ENCODE assay signal across 8 cellular contexts in the genomic region with DNA sequence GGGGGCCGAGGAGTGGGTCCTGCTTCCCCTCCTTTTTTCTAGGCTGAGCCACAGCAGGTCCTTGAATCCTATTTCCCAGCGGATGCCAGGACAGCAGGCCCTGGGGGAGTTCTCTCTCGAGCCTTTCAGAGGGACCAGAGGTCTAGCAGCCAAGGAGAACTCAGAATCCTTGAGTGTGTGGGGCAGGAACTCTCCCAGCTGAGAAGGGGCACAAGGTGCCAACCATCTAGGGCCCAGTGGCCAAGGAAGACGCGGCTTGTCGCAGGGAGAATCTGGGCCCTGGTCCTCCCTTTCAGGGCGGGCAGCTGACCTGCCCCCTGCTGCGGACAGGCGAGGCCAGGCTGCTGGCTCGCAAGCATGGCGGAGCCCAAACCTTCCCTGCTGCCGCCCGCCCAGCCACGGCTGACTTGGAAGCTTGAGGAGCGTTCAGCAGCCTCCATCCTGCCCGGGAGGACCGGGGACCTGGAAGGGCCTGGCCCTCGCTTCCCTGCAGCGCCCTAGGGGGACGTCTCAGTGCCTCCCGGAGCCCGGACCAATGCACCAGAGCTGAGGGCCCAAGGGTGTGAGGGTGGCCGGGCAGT. TPM values are rescaled to one million over a fixed set of nuclear protein-coding genes. Genes with fewer than 3 reads are reported as not detected.
DNase-seq lines count a peak whose midpoint lies in the region; ATAC-seq, FAIRE-seq and TF ChIP-seq lines count a peak whose summit lies in the region.

No MANE protein-coding gene starts in this region.

- H3K9ac ChIP-seq in GM12878 (ENCODE audit: control insufficient read depth, insufficient read depth, low read length), result peak overlapping the region; percentile 93
- H3K9ac ChIP-seq in subcutaneous abdominal adipose tissue (ENCODE audit: low read length in 5 of 5), result peak overlapping the region; percentile 75 to 87 (median 85)

- no peaks in the 10 kb centered on the region for H3K27me3 Mint-ChIP-seq in activated CD8-positive, alpha-beta memory T cell treated with anti-CD3 and anti-CD28 coated beads, Interleukin-2, amount 10 ng/mL, durations not matched to agents 7 days and 5 days

- no peak for TF ChIP-seq EP300 in GM12878 (IDR thresholded peaks at IDR 0.05; ENCODE audit: borderline replicate concordance in 1 of 2, control insufficient read depth in 1 of 2, low read depth in 2 of 2, low read length in 2 of 2)

- H3K4me1 ChIP-seq in GM12878 (ENCODE audit: control insufficient read depth, insufficient read depth, low read length) (peaks cover 12% of the 10 kb centered on the region), subcutaneous abdominal adipose tissue (ENCODE audit: control insufficient read depth in 5 of 5, insufficient read depth in 5 of 5, low read length in 5 of 5) (peaks cover 5 to 36% (median 31%) of the 10 kb centered on the region in 5 donors)

- H3K4me3 ChIP-seq in Jurkat, Clone E6-1 (ENCODE audit: low read length), result peak overlapping the region; percentile 81
- H3K4me3 ChIP-seq in GM12878 (peak overlapping the region; percentile 72), subcutaneous abdominal adipose tissue (ENCODE audit: low read depth in 1 of 5, low read length in 5 of 5) (peak overlapping the region; percentile 63 to 99 (median 65))

- peak; percentile 4 for ATAC-seq in activated CD8-positive, alpha-beta memory T cell treated with anti-CD3 and anti-CD28 coated beads, Interleukin-2, amount 10 ng/mL, durations not matched to agents 7 days and 5 days
- ATAC-seq in GM12878 (peak; percentile 26), left lobe of liver (peak; percentile 19)

- H3K36me3 ChIP-seq in GM12878 (ENCODE audit: control insufficient read depth in 2 of 2, insufficient read depth in 2 of 2, low read length in 1 of 2) (peaks cover 5 to 24% of the 10 kb centered on the region in 2 experiments; a peak in 3 of 4 replicates), subcutaneous abdominal adipose tissue (ENCODE audit: control insufficient read depth in 5 of 5, insufficient read depth in 5 of 5, low read length in 5 of 5) (peaks cover 0 to 68% (median 61%) of the 10 kb centered on the region in 5 donors)

- intact Hi-C loops in GM12878 (cut with micrococcal nuclease; ENCODE audit: unreplicated experiment), result loop anchor here (5.0 kb wide), 1 partner anchor 547 kb away; the partner anchor contains the start of gene LSP1

- TF ChIP-seq CTCF in GM12878 (IDR thresholded peaks at IDR 0.05 in 2 of 3, conservative IDR thresholded peaks at IDR 0.05 in 1 of 3; ENCODE audit: control insufficient read depth in 2 of 3, extremely low read depth in 1 of 3, insufficient read depth in 1 of 3, low read depth in 3 of 3, low read length in 3 of 3), result no peak

- H3K4me3 Mint-ChIP-seq in activated CD8-positive, alpha-beta memory T cell treated with anti-CD3 and anti-CD28 coated beads, Interleukin-2, amount 10 ng/mL, durations not matched to agents 7 days and 5 days, result peak overlapping the region; percentile 79

- CTCF ChIA-PET in activated CD8-positive, alpha-beta memory T cell treated with anti-CD3 and anti-CD28 coated beads, Interleukin-2, amount 10 ng/mL, durations not matched to agents 7 days and 5 days (lab: Charles Lee), result interaction anchor here (1.2 to 8.9 kb wide), 8 partner anchors 9 to 134 kb away, joined by 4 to 109 read pairs (median 8); partner anchors contain the start of genes C11orf21 and TSPAN32
- CTCF ChIA-PET in GM12878 (lab: Yijun Ruan, JAX), result interaction anchor here (1.0 to 5.1 kb wide), 7 partner anchors 12 to 132 kb away, joined by 3 to 37 read pairs (median 7); no protein-coding TSS in a partner anchor

- no peaks in the 10 kb centered on the region for H3K9me3 Mint-ChIP-seq in activated CD8-positive, alpha-beta memory T cell treated with anti-CD3 and anti-CD28 coated beads, Interleukin-2, amount 10 ng/mL, durations not matched to agents 7 days and 5 days (ENCODE audit: low read depth)

- H3K4me2 ChIP-seq in GM12878 (ENCODE audit: control insufficient read depth, insufficient read depth), result peak overlapping the region; percentile 96

- H3K27me3 ChIP-seq in GM12878 (replicated peaks in 1 of 2; ENCODE audit: control insufficient read depth in 2 of 2, insufficient read depth in 2 of 2, low read length in 1 of 2) (no peaks in the 10 kb centered on the region), subcutaneous abdominal adipose tissue (ENCODE audit: control insufficient read depth in 5 of 5, insufficient read depth in 4 of 5, low read length in 5 of 5) (peaks cover 0 to 4% (median 0%) of the 10 kb centered on the region in 5 donors)

- peaks cover 5% of the 10 kb centered on the region for H3K36me3 Mint-ChIP-seq in activated CD8-positive, alpha-beta memory T cell treated with anti-CD3 and anti-CD28 coated beads, Interleukin-2, amount 10 ng/mL, durations not matched to agents 7 days and 5 days

- in situ Hi-C loops in GM12878 (cut with MboI), result loop anchor here (25.0 kb wide), 1 partner anchor 1587 kb away; the partner anchor contains the start of genes PIDD1, PNPLA2 and RPLP2

- 6% methylated on average over 20 of the region's 23 CpGs for WGBS in GM12878 (ENCODE audit: insufficient coverage, insufficient replicate concordance, low lambda C conversion rate, missing lambda C conversion rate)

- H4K20me1 ChIP-seq in GM12878 (ENCODE audit: control insufficient read depth, insufficient read depth), result no peaks in the 10 kb centered on the region

- no peak for TF ChIP-seq RAD21 in GM12878 (IDR thresholded peaks at IDR 0.05; ENCODE audit: insufficient read depth, low read depth, low read length)

- peaks cover 24% of the 10 kb centered on the region for H3K79me2 ChIP-seq in GM12878 (ENCODE audit: control insufficient read depth, insufficient read depth, low read length)

- RAD21 ChIA-PET in GM12878 (lab: Charles Lee; ENCODE audit: unreplicated experiment), result interaction anchor here (3.1 to 3.5 kb wide), 2 partner anchors 12 to 94 kb away, joined by 15 to 18 read pairs; no protein-coding TSS in a partner anchor

- POLR2A ChIA-PET in GM12878 (lab: Charles Lee), result interaction anchor here (0.5 to 3.4 kb wide), 3 partner anchors 12 to 94 kb away, joined by 4 to 33 read pairs (median 10); no protein-coding TSS in a partner anchor

- peak; percentile 67 for DNase-seq in activated CD8-positive, alpha-beta memory T cell treated with anti-CD3 and anti-CD28 coated beads, Interleukin-2, amount 10 ng/mL, durations not matched to agents 7 days and 5 days
- no peak for DNase-seq in activated CD8-positive, alpha-beta memory T cell treated with anti-CD3 and anti-CD28 coated beads, Interleukin-2, amount 50 U/mL, for 4 hours
- no peak for DNase-seq in Jurkat, Clone E6-1 (ENCODE audit: low read depth, low spot score)
- DNase-seq in GM12878 (ENCODE audit: low read depth, low spot score), result no peak
- no peak for DNase-seq in left lobe of liver (ENCODE audit: low spot score)
- no peak for DNase-seq in Kasumi-1 (lab: John Stamatoyannopoulos, UW)
- DNase-seq in MV-4-11 (lab: John Stamatoyannopoulos, UW), result no peak

- H3K27ac Mint-ChIP-seq in activated CD8-positive, alpha-beta memory T cell treated with anti-CD3 and anti-CD28 coated beads, Interleukin-2, amount 10 ng/mL, durations not matched to agents 7 days and 5 days, result peak overlapping the region; percentile 87

- no TSS peak for BruUV-seq in GM12878 (replicated peaks; lab: Mats Ljungman, UMichigan)

- TF ChIP-seq POLR2A in GM12878 (IDR thresholded peaks at IDR 0.05; ENCODE audit: low read depth, low read length), result no peak

- peak overlapping the region; percentile 56 for H2AFZ ChIP-seq in GM12878 (ENCODE audit: control insufficient read depth, low read depth, low read length)

- H3K27ac ChIP-seq in GM12878 (ENCODE audit: control insufficient read depth, insufficient read depth) (peak overlapping the region; percentile 89), subcutaneous abdominal adipose tissue (ENCODE audit: low read depth, low read length) (peak overlapping the region; percentile 96)

- SMC1A ChIA-PET in GM12878 (lab: Charles Lee; ENCODE audit: uncharacterized antibody, unreplicated experiment), result interaction anchor here (1.6 to 3.4 kb wide), 3 partner anchors 12 to 95 kb away, joined by 6 to 16 read pairs (median 12); no protein-coding TSS in a partner anchor

- H3K9me3 ChIP-seq in GM12878 (replicated peaks; ENCODE audit: control insufficient read depth, insufficient read depth, low read length) (no peaks in the 10 kb centered on the region), subcutaneous abdominal adipose tissue (ENCODE audit: control insufficient read depth in 5 of 5, low read length in 5 of 5) (no peaks in the 10 kb centered on the region)

- no peak for FAIRE-seq in GM12878 (lab: Jason Lieb, UNC)

- H3K4me1 Mint-ChIP-seq in activated CD8-positive, alpha-beta memory T cell treated with anti-CD3 and anti-CD28 coated beads, Interleukin-2, amount 10 ng/mL, durations not matched to agents 7 days and 5 days, result peaks cover 19% of the 10 kb centered on the region

RNA-seq across cellular contexts. Expression of gene TSSC4, which starts 1.0 kb away (rescaled TPM):
- 10 to 100 TPM; 48.4 to 52.1 TPM for total RNA-seq in activated CD8-positive, alpha-beta memory T cell treated with anti-CD3 and anti-CD28 coated beads, Interleukin-2, amount 10 ng/mL, durations not matched to agents 7 days and 5 days
- 50.0 TPM for polyA plus RNA-seq in Jurkat, Clone E6-1 (2012; ENCODE audit: insufficient read depth, insufficient read length)
- total RNA-seq in GM12878 (2013; cell fraction: nucleolus; rRNA removed), result 17.2 and 17.7 TPM in 2 replicates
- 49.0 and 52.2 TPM in 2 replicates for total RNA-seq in GM12878 (2014; rRNA removed)
- total RNA-seq in GM12878 (2014; rRNA removed; fragmentation: Illumina TruSeq; extraction: Trizol), result 15.9 and 19.0 TPM in 2 replicates
- total RNA-seq in GM12878 (2021), result 52.6 and 55.4 TPM in 2 replicates
- 5.7 TPM for polyA plus RNA-seq in GM12878 (2011; ENCODE audit: low read depth)
- 6.4 and 14.7 TPM in 2 replicates for polyA plus RNA-seq in GM12878 (2011; rRNA removed)
- polyA plus RNA-seq in GM12878 (2011; cell fraction: cytosol; rRNA removed), result 21.9 and 41.0 TPM in 2 replicates
- 62.3 and 80.7 TPM in 2 replicates for polyA plus RNA-seq in GM12878 (2011; cell fraction: nucleus; rRNA removed)
- polyA plus RNA-seq in GM12878 (2012), result 21.8 and 26.7 TPM in 2 replicates
- polyA plus RNA-seq in GM12878 (2014; fragmentation: Illumina TruSeq; extraction: Trizol), result 0.36 and 5.3 TPM in 2 replicates
- polyA plus RNA-seq in GM12878 (2014; fragmentation: Nextera tagmentation; extraction: Ambion mirVana), result 1 to 10 TPM in 1 of 2 experiments, under 1 TPM in 1; 0.69 to 5.3 TPM
- polyA plus RNA-seq in GM12878 (2014; rRNA removed), result 32.3 and 43.8 TPM in 2 replicates
- 10 to 100 TPM; 62.8 to 70.1 TPM for polyA plus RNA-seq in GM12878 (2016; fragmentation: Nextera tagmentation; extraction: Ambion mirVana)
- 11.3 and 24.7 TPM in 2 replicates for polyA minus RNA-seq in GM12878 (2011; rRNA and poly(A)+ RNA removed)
- polyA minus RNA-seq in GM12878 (2011; cell fraction: cytosol; rRNA and poly(A)+ RNA removed), result 13.5 and 18.3 TPM in 2 replicates
- 20.7 and 40.5 TPM in 2 replicates for polyA minus RNA-seq in GM12878 (2011; cell fraction: nucleus; rRNA and poly(A)+ RNA removed)
- total RNA-seq in left lobe of liver, result 24.8 TPM

RNA-seq across cellular contexts. Expression of gene CD81, which starts 22.5 kb away (rescaled TPM):
- total RNA-seq in activated CD8-positive, alpha-beta memory T cell treated with anti-CD3 and anti-CD28 coated beads, Interleukin-2, amount 10 ng/mL, durations not matched to agents 7 days and 5 days, result 100 to 1,000 TPM; 162 to 192 TPM
- 271 TPM for polyA plus RNA-seq in Jurkat, Clone E6-1 (2012; ENCODE audit: insufficient read depth, insufficient read length)
- 117 and 127 TPM in 2 replicates for total RNA-seq in GM12878 (2013; cell fraction: nucleolus; rRNA removed)
- 58.2 and 59.2 TPM in 2 replicates for total RNA-seq in GM12878 (2014; rRNA removed)
- 48.9 and 55.3 TPM in 2 replicates for total RNA-seq in GM12878 (2014; rRNA removed; fragmentation: Illumina TruSeq; extraction: Trizol)
- total RNA-seq in GM12878 (2021), result 145 TPM in 2 replicates
- 105 TPM for polyA plus RNA-seq in GM12878 (2011; ENCODE audit: low read depth)
- polyA plus RNA-seq in GM12878 (2011; rRNA removed), result 55.2 and 106 TPM in 2 replicates
- polyA plus RNA-seq in GM12878 (2011; cell fraction: cytosol; rRNA removed), result 215 and 249 TPM in 2 replicates
- polyA plus RNA-seq in GM12878 (2011; cell fraction: nucleus; rRNA removed), result 252 and 253 TPM in 2 replicates
- 161 and 203 TPM in 2 replicates for polyA plus RNA-seq in GM12878 (2012)
- 49.0 and 99.3 TPM in 2 replicates for polyA plus RNA-seq in GM12878 (2014; fragmentation: Illumina TruSeq; extraction: Trizol)
- polyA plus RNA-seq in GM12878 (2014; fragmentation: Nextera tagmentation; extraction: Ambion mirVana), result 1 to 10 TPM; 2.0 to 7.8 TPM
- 118 and 139 TPM in 2 replicates for polyA plus RNA-seq in GM12878 (2014; rRNA removed)
- 10 to 100 TPM; 18.1 to 24.1 TPM for polyA plus RNA-seq in GM12878 (2016; fragmentation: Nextera tagmentation; extraction: Ambion mirVana)
- 150 and 192 TPM in 2 replicates for polyA minus RNA-seq in GM12878 (2011; rRNA and poly(A)+ RNA removed)
- 81.7 and 85.6 TPM in 2 replicates for polyA minus RNA-seq in GM12878 (2011; cell fraction: cytosol; rRNA and poly(A)+ RNA removed)
- polyA minus RNA-seq in GM12878 (2011; cell fraction: nucleus; rRNA and poly(A)+ RNA removed), result 38.2 and 56.5 TPM in 2 replicates
- 564 TPM for total RNA-seq in left lobe of liver

RNA-seq across cellular contexts. Expression of gene TRPM5, which starts 44.7 kb away (rescaled TPM):
- not detected for total RNA-seq in activated CD8-positive, alpha-beta memory T cell treated with anti-CD3 and anti-CD28 coated beads, Interleukin-2, amount 10 ng/mL, durations not matched to agents 7 days and 5 days
- 0.39 TPM for polyA plus RNA-seq in Jurkat, Clone E6-1 (2012; ENCODE audit: insufficient read depth, insufficient read length)
- total RNA-seq in GM12878 (2013; cell fraction: nucleolus; rRNA removed), result not detected in 2 replicates
- total RNA-seq in GM12878 (2014; rRNA removed) (not detected in 2 replicates), GM12878 (2014; rRNA removed; fragmentation: Illumina TruSeq; extraction: Trizol) (not detected in 2 replicates), GM12878 (2021) (not detected in 2 replicates), left lobe of liver (not detected)
- polyA plus RNA-seq in GM12878 (2011; ENCODE audit: low read depth), result not detected
- polyA plus RNA-seq in GM12878 (2011; rRNA removed) (not detected in 2 replicates), GM12878 (2014; fragmentation: Illumina TruSeq; extraction: Trizol) (not detected in 2 replicates), GM12878 (2014; fragmentation: Nextera tagmentation; extraction: Ambion mirVana) (not detected), GM12878 (2014; rRNA removed) (not detected in 2 replicates), GM12878 (2016; fragmentation: Nextera tagmentation; extraction: Ambion mirVana) (not detected)
- polyA plus RNA-seq in GM12878 (2011; cell fraction: cytosol; rRNA removed), result not detected in 2 replicates
- polyA plus RNA-seq in GM12878 (2011; cell fraction: nucleus; rRNA removed), result not detected in 2 replicates
- polyA plus RNA-seq in GM12878 (2012), result not detected in 2 replicates
- not detected in 2 replicates for polyA minus RNA-seq in GM12878 (2011; rRNA and poly(A)+ RNA removed)
- not detected in 2 replicates for polyA minus RNA-seq in GM12878 (2011; cell fraction: cytosol; rRNA and poly(A)+ RNA removed)
- polyA minus RNA-seq in GM12878 (2011; cell fraction: nucleus; rRNA and poly(A)+ RNA removed), result not detected in 2 replicates

RNA-seq across cellular contexts. Expression of gene KCNQ1, which starts 45.2 kb away (rescaled TPM):
- 1 to 10 TPM; 4.3 to 9.2 TPM for total RNA-seq in activated CD8-positive, alpha-beta memory T cell treated with anti-CD3 and anti-CD28 coated beads, Interleukin-2, amount 10 ng/mL, durations not matched to agents 7 days and 5 days
- not detected for polyA plus RNA-seq in Jurkat, Clone E6-1 (2012; ENCODE audit: insufficient read depth, insufficient read length)
- total RNA-seq in GM12878 (2013; cell fraction: nucleolus; rRNA removed), result 0.71 and 0.81 TPM in 2 replicates
- total RNA-seq in GM12878 (2014; rRNA removed) (not detected in 2 replicates), GM12878 (2014; rRNA removed; fragmentation: Illumina TruSeq; extraction: Trizol) (not detected in 2 replicates), GM12878 (2021) (0.15 and 0.16 TPM in 2 replicates), left lobe of liver (2.1 TPM)
- polyA plus RNA-seq in GM12878 (2011; ENCODE audit: low read depth), result not detected
- polyA plus RNA-seq in GM12878 (2011; rRNA removed) (0.06 and 0.12 TPM in 2 replicates), GM12878 (2014; fragmentation: Illumina TruSeq; extraction: Trizol) (0.03 TPM in 1 of 2 replicates, not detected in the other), GM12878 (2014; fragmentation: Nextera tagmentation; extraction: Ambion mirVana) (not detected), GM12878 (2014; rRNA removed) (not detected in 2 replicates), GM12878 (2016; fragmentation: Nextera tagmentation; extraction: Ambion mirVana) (not detected)
- polyA plus RNA-seq in GM12878 (2011; cell fraction: cytosol; rRNA removed), result 0.10 and 0.18 TPM in 2 replicates
- polyA plus RNA-seq in GM12878 (2011; cell fraction: nucleus; rRNA removed), result 0.03 and 0.15 TPM in 2 replicates
- 0.19 and 0.25 TPM in 2 replicates for polyA plus RNA-seq in GM12878 (2012)
- 0.15 and 0.41 TPM in 2 replicates for polyA minus RNA-seq in GM12878 (2011; rRNA and poly(A)+ RNA removed)
- polyA minus RNA-seq in GM12878 (2011; cell fraction: cytosol; rRNA and poly(A)+ RNA removed), result not detected in 2 replicates
- polyA minus RNA-seq in GM12878 (2011; cell fraction: nucleus; rRNA and poly(A)+ RNA removed), result not detected in 2 replicates
